21 cellular contexts compared by ENCODE assay signal in genomic region chr2:76450024-76450475, GRCh38.
DNase-seq lines count a peak whose midpoint lies in the region; ATAC-seq, FAIRE-seq and TF ChIP-seq lines count a peak whose summit lies in the region.
"Had no signal": no experiment of that assay in that cellular context is flagged by ENCODE, and none has a peak within 500 bp of the region (broad histone marks: within the 10 kb centered on the region; RNA-seq: fewer than 3 reads in every experiment).

No MANE protein-coding gene starts in this region.

- no peak for TF ChIP-seq POLR2A in H1 (IDR thresholded peaks at IDR 0.05; ENCODE audit: control extremely low read depth in 1 of 2, low read depth in 2 of 2, low read length in 2 of 2)

- no peak overlapping the region for H3K4me3 ChIP-seq in H1 (ENCODE audit: extremely low read depth in 1 of 4, insufficient read depth in 2 of 4, low read depth in 3 of 4, low read length in 4 of 4)
- H3K4me3 ChIP-seq: hepatocyte, spleen, thyroid gland had no signal

- H3K4me1 ChIP-seq in H1 (replicated peaks in 1 of 4; ENCODE audit: control insufficient read depth in 3 of 4, insufficient read depth in 4 of 4, low read length in 3 of 4): peaks cover 0 to 6% (median 0%) of the 10 kb centered on the region in 4 experiments; a peak in 1 of 7 replicates
- H3K4me1 ChIP-seq: spleen, thyroid gland had no signal

- TF ChIP-seq RAD21 in H1 (IDR thresholded peaks at IDR 0.05 in 1 of 2, conservative IDR thresholded peaks at IDR 0.05 in 1 of 2; ENCODE audit: low read depth in 2 of 2, low read length in 2 of 2): no peak

- H3K23ac ChIP-seq in H1 (ENCODE audit: insufficient read length): no peak overlapping the region

- no peak overlapping the region for H4K8ac ChIP-seq in H1 (ENCODE audit: extremely low read depth, insufficient read depth, low read length)

- H2BK5ac ChIP-seq in H1 (ENCODE audit: low read depth, low read length): no peak overlapping the region

- H4K5ac ChIP-seq in H1 (ENCODE audit: insufficient read length, low read depth, low read length): no peak overlapping the region

- no peak overlapping the region for H3K27ac ChIP-seq in H1 (ENCODE audit: low read depth, low read length)
- H3K27ac ChIP-seq: brain microvascular endothelial cell, hepatocyte, spleen, thyroid gland had no signal

- H3K4me3 Mint-ChIP-seq in immature natural killer cell (no peak overlapping the region), CD14-positive monocyte (no peak overlapping the region)
- H3K4me3 Mint-ChIP-seq: activated naive CD8-positive, alpha-beta T cell; neural crest cell had no signal

- H3K79me1 ChIP-seq in H1 (ENCODE audit: low read depth, low read length): no peaks in the 10 kb centered on the region

- H4K91ac ChIP-seq in H1 (replicated peaks; ENCODE audit: insufficient read length, low read length): no peak overlapping the region

- no peak overlapping the region for H2BK120ac ChIP-seq in H1 (replicated peaks; ENCODE audit: low read depth, low read length)

- FAIRE-seq in H1 (lab: Jason Lieb, UNC): no peak
- FAIRE-seq: GM12892, kidney had no signal

- H3K23me2 ChIP-seq in H1 (ENCODE audit: low read depth, low read length): no peaks in the 10 kb centered on the region

- peaks cover 2 to 5% of the 10 kb centered on the region in 2 experiments; a peak in 2 of 4 replicates for H3K9me3 ChIP-seq in H1 (ENCODE audit: insufficient read depth in 2 of 2, low read depth in 1 of 2, low read length in 1 of 2)
- H3K9me3 ChIP-seq: thyroid gland had no signal

- CTCF ChIA-PET in H1 (lab: Charles Lee; ENCODE audit: partially characterized antibody) (interaction anchor here (0.6 to 1.0 kb wide), 2 partner anchors 209 to 545 kb away, joined by 3 to 4 read pairs; no protein-coding TSS in a partner anchor), HEK293T (lab: Yijun Ruan, JAX) (no interaction called here)

- H3K36me3 Mint-ChIP-seq in immature natural killer cell (peaks cover 0 to 5% (median 0%) of the 10 kb centered on the region in 3 donors), CD14-positive monocyte (no peaks in the 10 kb centered on the region)
- H3K36me3 Mint-ChIP-seq: activated naive CD8-positive, alpha-beta T cell had no signal

- H3K27ac Mint-ChIP-seq in immature natural killer cell (no peak overlapping the region), CD14-positive monocyte (no peak overlapping the region)
- H3K27ac Mint-ChIP-seq: activated naive CD8-positive, alpha-beta T cell had no signal

- no peak overlapping the region for H3K4me2 ChIP-seq in H1 (ENCODE audit: insufficient read depth in 1 of 2, low read depth in 2 of 2, low read length in 2 of 2)
- H3K4me2 ChIP-seq: hepatocyte had no signal

- no peaks in the 10 kb centered on the region for H4K20me1 ChIP-seq in H1 (replicated peaks in 1 of 2; ENCODE audit: control insufficient read depth in 1 of 2, insufficient read depth in 2 of 2, low read length in 2 of 2)

- H3K18ac ChIP-seq in H1 (ENCODE audit: extremely low read depth, low read length): no peak overlapping the region

- no peak for DNase-seq in H1 (ENCODE audit: low read depth in 1 of 2, low spot score in 2 of 2)
- no peak for DNase-seq in Right ventricle myocardium inferior (ENCODE audit: missing footprints)
- no peak for DNase-seq in immature natural killer cell
- DNase-seq in HEK293T (ENCODE audit: extremely low spot score): no peak
- no peak for DNase-seq in CD14-positive monocyte (ENCODE audit: low spot score)
- DNase-seq: activated CD4-positive, alpha-beta T cell treated with anti-CD3 and anti-CD28 coated beads, Interleukin-2, amount 50 U/mL, for 4 hours; activated T-cell treated with anti-CD3 and anti-CD28 coated beads, Interleukin-2, amount 50 U/mL, for 1 hour; brain microvascular endothelial cell; cortex of kidney; kidney; NCI-H1436 treated with DMSO at 0.1 percent for 48 hours; spleen; thyroid gland had no signal

- no peaks in the 10 kb centered on the region for H3K79me2 ChIP-seq in H1 (ENCODE audit: control insufficient read depth in 1 of 2, insufficient read depth in 2 of 2, low read length in 2 of 2)
- H3K79me2 ChIP-seq: hepatocyte had no signal

- no peak overlapping the region for H2BK12ac ChIP-seq in H1 (ENCODE audit: low read depth, low read length)

- no peak overlapping the region for H3K14ac ChIP-seq in H1 (ENCODE audit: insufficient read length)

- peaks cover 0 to 3% (median 0%) of the 10 kb centered on the region in 4 experiments; a peak in 1 of 8 replicates for H3K36me3 ChIP-seq in H1 (ENCODE audit: control insufficient read depth in 2 of 4, insufficient read depth in 4 of 4, low read length in 3 of 4)
- H3K36me3 ChIP-seq: brain microvascular endothelial cell, spleen, thyroid gland had no signal

- POLR2A ChIA-PET in H1 (lab: Charles Lee; ENCODE audit: partially characterized antibody) (no interaction called here), HEK293T (lab: Yijun Ruan, JAX) (no interaction called here)

- H3K9me3 Mint-ChIP-seq in immature natural killer cell (peaks cover 4 to 41% (median 13%) of the 10 kb centered on the region in 6 donors), CD14-positive monocyte (peaks cover 0 to 4% (median under 1%) of the 10 kb centered on the region in 7 donors)

- WGBS in H1 (ENCODE audit: extremely low coverage in 1 of 2, insufficient coverage in 1 of 2, insufficient read length in 1 of 2, insufficient replicate concordance in 2 of 2, low coverage in 1 of 2, low lambda C conversion rate in 2 of 2, missing lambda C conversion rate in 1 of 2), 2 experiments: 86% methylated on average over 1 of the region's 1 CpG; no CpG with 5 or more reads in 1 of the 2 experiments

- TF ChIP-seq CTCF in H1 (IDR thresholded peaks at IDR 0.05; ENCODE audit: control extremely low read depth in 1 of 3, insufficient read depth in 1 of 3, low read depth in 1 of 3, low read length in 3 of 3) (no peak), CD14-positive monocyte (IDR thresholded peaks at IDR 0.05) (no peak)

- no peak overlapping the region for H3K4ac ChIP-seq in H1 (replicated peaks; ENCODE audit: insufficient read length, low read depth, low read length)

- TF ChIP-seq EP300 in H1 (IDR thresholded peaks at IDR 0.05; ENCODE audit: borderline replicate concordance in 1 of 2, low read depth in 2 of 2, low read length in 2 of 2): no peak

- H2AFZ ChIP-seq in H1 (ENCODE audit: low read length): 0 out of 2 replicates have a peak overlapping the region, but pooled peaks have one; percentile 15
- H2AFZ ChIP-seq: hepatocyte had no signal

- H2BK15ac ChIP-seq in H1 (ENCODE audit: low read length): no peak overlapping the region

- H3K9ac ChIP-seq in H1 (replicated peaks in 1 of 4; ENCODE audit: extremely low read depth in 1 of 4, low read depth in 3 of 4, low read length in 3 of 4): no peak overlapping the region

- intact Hi-C loops in Right ventricle myocardium inferior (cut with DNase I): no loop called here
- intact Hi-C loops in CD14-positive monocyte (cut with micrococcal nuclease): no loop called here

- no peak overlapping the region for H2AK5ac ChIP-seq in H1 (ENCODE audit: low read depth, low read length)

- H3K56ac ChIP-seq in H1 (replicated peaks; ENCODE audit: insufficient read length, low read depth, low read length): no peak overlapping the region

- H3K27me3 ChIP-seq in H1 (replicated peaks in 1 of 4; ENCODE audit: control insufficient read depth in 3 of 4, extremely low read depth in 1 of 4, insufficient read depth in 3 of 4, low read length in 3 of 4): no peaks in the 10 kb centered on the region
- H3K27me3 ChIP-seq: brain microvascular endothelial cell, hepatocyte, spleen, thyroid gland had no signal

- H3K27me3 Mint-ChIP-seq in immature natural killer cell (ENCODE audit: low read depth in 3 of 3) (peaks cover 0 to 2% (median 0%) of the 10 kb centered on the region in 3 donors), CD14-positive monocyte (ENCODE audit: low read depth in 3 of 3) (peaks cover 0 to 2% (median 0%) of the 10 kb centered on the region in 3 donors)
- H3K27me3 Mint-ChIP-seq: activated naive CD8-positive, alpha-beta T cell had no signal

- H2BK20ac ChIP-seq in H1 (ENCODE audit: low read length): no peak overlapping the region

- H3K4me1 Mint-ChIP-seq in immature natural killer cell (no peaks in the 10 kb centered on the region), CD14-positive monocyte (no peaks in the 10 kb centered on the region)

- ATAC-seq in GM18858 (IDR thresholded peaks at IDR 0.05; ENCODE audit: unreplicated experiment) (peak; percentile 90), GM21390 (IDR thresholded peaks at IDR 0.05; ENCODE audit: unreplicated experiment) (peak; percentile 92), HG03354 (IDR thresholded peaks at IDR 0.05; ENCODE audit: poor library complexity, severe bottlenecking, unreplicated experiment) (peak; percentile 72), Right ventricle myocardium inferior (no peak)
- ATAC-seq: HCT116 had no signal

TF ChIP-seq in H1, 55 proteins besides CTCF, POLR2A, EP300 and RAD21 (continues in another document):
- TF ChIP-seq CHD1 (IDR thresholded peaks at IDR 0.05; ENCODE audit: low read depth, low read length): no peak
- no peak for TF ChIP-seq KDM4A (IDR thresholded peaks at IDR 0.05; ENCODE audit: low read depth, low read length, severe bottlenecking)
- no peak for TF ChIP-seq TAF7 (optimal IDR thresholded peaks at IDR 0.05; ENCODE audit: borderline replicate concordance, low read depth, low read length)
- TF ChIP-seq SP1 (IDR thresholded peaks at IDR 0.05; ENCODE audit: low read depth, low read length): no peak
- TF ChIP-seq BACH1 (IDR thresholded peaks at IDR 0.05; ENCODE audit: low read length): no peak
- no peak for TF ChIP-seq JUND (IDR thresholded peaks at IDR 0.05; ENCODE audit: low read length)
- TF ChIP-seq CBX8 (IDR thresholded peaks at IDR 0.05; ENCODE audit: borderline replicate concordance, low read depth, low read length): no peak
- TF ChIP-seq SP2 (IDR thresholded peaks at IDR 0.05; ENCODE audit: low read length): no peak
- no peak for TF ChIP-seq MAFK (IDR thresholded peaks at IDR 0.05; ENCODE audit: low read depth, low read length)

TF ChIP-seq in HEK293T, 16 proteins besides CTCF, POLR2A, EP300 and RAD21 (continues in another document):
- no peak for TF ChIP-seq ARNT (IDR thresholded peaks at IDR 0.05)
- TF ChIP-seq CTBP1 (IDR thresholded peaks at IDR 0.05; ENCODE audit: borderline replicate concordance): no peak
- no peak for TF ChIP-seq TARDBP (IDR thresholded peaks at IDR 0.05)
- TF ChIP-seq LEF1 (IDR thresholded peaks at IDR 0.05; ENCODE audit: borderline replicate concordance): no peak
- no peak for TF ChIP-seq PKNOX1 (IDR thresholded peaks at IDR 0.05)
- TF ChIP-seq L3MBTL2 (conservative IDR thresholded peaks at IDR 0.05): no peak
- no peak for TF ChIP-seq ELF4 (IDR thresholded peaks at IDR 0.05)
- TF ChIP-seq SP1 (IDR thresholded peaks at IDR 0.05): no peak
- no peak for TF ChIP-seq SUZ12 (IDR thresholded peaks at IDR 0.05)
